In genomic region chr14:74528406-74528805, GRCh38 we compare ENCODE assay signal across 22 cellular contexts.
"Had no signal": no experiment of that assay in that cellular context is flagged by ENCODE, and none has a peak within 500 bp of the region (broad histone marks: within the 10 kb centered on the region; RNA-seq: fewer than 3 reads in every experiment).

No MANE protein-coding gene starts in this region.

- H3K27me3 ChIP-seq: SJSA1 had no signal

- H3K4me2 ChIP-seq: KMS-11, PC-9, SK-N-SH had no signal

- H3K9ac ChIP-seq: KMS-11, SK-N-SH had no signal

- H3K4me3 ChIP-seq: PC-9, SJSA1 had no signal

- H3K36me3 ChIP-seq: SJSA1 had no signal

- H3K27ac ChIP-seq: KMS-11, PC-9, SJSA1 had no signal

- H3K9me3 ChIP-seq: SJSA1, SK-N-SH had no signal

- FAIRE-seq: RCC 7860 had no signal

- ATAC-seq: Panc1 had no signal

- DNase-seq: Karpas-422, MM.1S, MV-4-11, NCI-H1092, NCI-H1105, NCI-H1417 treated with DMSO at 0.1 percent for 48 hours, NCI-H1436 treated with DMSO at 0.1 percent for 48 hours, NCI-H1694 treated with DMSO at 0.1 percent for 48 hours, NCI-H2081, NCI-H2171 treated with DMSO at 0.1 percent for 48 hours, NCI-H2227 treated with DMSO at 0.1 percent for 48 hours, NCI-H446, NCI-H524 treated with DMSO at 0.1 percent for 48 hours, NCI-H526 treated with DMSO at 0.1 percent for 48 hours, PC-9, SHP77 treated with DMSO at 0.1 percent for 48 hours, SK-N-SH, SW 1271 had no signal

- H2AFZ ChIP-seq: PC-9 had no signal
